ENCODE assay signal across 1 cellular context in the genomic region with DNA sequence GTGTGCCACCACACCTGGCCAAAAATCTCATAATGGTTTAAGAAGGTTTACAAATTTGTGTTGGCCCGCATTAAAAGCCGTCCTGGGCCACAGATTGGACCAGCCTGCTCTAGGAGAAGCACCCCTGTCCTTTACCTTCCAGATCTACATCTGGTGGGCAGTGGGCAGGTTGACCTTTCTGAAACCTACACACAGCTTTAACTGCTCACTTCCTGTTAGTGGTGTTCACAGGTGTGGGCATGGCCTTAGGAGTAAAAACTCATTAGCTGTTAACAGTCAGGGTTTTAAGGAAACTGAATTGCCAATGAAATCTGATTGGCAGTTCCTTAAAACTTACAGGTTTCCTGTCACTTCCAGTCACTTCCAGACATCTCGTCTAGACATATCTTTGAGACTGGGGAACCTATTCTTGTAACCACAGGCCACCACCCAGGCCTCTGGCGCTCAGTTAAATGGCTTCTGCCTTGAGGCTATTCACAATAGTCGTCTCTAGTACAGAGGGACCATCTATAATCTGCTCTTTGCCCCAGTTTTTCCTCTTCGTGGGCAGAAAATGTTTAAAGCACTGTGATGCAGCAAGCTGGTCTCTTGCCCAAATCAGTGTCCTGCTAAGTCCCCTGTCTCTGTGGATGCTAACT.
TF ChIP-seq lines count a peak whose summit lies in the region.

No MANE protein-coding gene starts in this region.

TF ChIP-seq in GM12878, 131 proteins besides CTCF, POLR2A, EP300 and RAD21:
- TF ChIP-seq PAX8 (IDR thresholded peaks at IDR 0.05): no peak
- TF ChIP-seq, protein P1, sequence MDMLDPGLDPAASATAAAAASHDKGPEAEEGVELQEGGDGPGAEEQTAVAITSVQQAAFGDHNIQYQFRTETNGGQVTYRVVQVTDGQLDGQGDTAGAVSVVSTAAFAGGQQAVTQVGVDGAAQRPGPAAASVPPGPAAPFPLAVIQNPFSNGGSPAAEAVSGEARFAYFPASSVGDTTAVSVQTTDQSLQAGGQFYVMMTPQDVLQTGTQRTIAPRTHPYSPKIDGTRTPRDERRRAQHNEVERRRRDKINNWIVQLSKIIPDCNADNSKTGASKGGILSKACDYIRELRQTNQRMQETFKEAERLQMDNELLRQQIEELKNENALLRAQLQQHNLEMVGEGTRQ (IDR thresholded peaks at IDR 0.05; ENCODE audit: borderline replicate concordance, low read depth, low read length): no peak
- no peak for TF ChIP-seq TAF1 (IDR thresholded peaks at IDR 0.05; ENCODE audit: borderline replicate concordance, low read depth, low read length)
- TF ChIP-seq, protein P2, sequence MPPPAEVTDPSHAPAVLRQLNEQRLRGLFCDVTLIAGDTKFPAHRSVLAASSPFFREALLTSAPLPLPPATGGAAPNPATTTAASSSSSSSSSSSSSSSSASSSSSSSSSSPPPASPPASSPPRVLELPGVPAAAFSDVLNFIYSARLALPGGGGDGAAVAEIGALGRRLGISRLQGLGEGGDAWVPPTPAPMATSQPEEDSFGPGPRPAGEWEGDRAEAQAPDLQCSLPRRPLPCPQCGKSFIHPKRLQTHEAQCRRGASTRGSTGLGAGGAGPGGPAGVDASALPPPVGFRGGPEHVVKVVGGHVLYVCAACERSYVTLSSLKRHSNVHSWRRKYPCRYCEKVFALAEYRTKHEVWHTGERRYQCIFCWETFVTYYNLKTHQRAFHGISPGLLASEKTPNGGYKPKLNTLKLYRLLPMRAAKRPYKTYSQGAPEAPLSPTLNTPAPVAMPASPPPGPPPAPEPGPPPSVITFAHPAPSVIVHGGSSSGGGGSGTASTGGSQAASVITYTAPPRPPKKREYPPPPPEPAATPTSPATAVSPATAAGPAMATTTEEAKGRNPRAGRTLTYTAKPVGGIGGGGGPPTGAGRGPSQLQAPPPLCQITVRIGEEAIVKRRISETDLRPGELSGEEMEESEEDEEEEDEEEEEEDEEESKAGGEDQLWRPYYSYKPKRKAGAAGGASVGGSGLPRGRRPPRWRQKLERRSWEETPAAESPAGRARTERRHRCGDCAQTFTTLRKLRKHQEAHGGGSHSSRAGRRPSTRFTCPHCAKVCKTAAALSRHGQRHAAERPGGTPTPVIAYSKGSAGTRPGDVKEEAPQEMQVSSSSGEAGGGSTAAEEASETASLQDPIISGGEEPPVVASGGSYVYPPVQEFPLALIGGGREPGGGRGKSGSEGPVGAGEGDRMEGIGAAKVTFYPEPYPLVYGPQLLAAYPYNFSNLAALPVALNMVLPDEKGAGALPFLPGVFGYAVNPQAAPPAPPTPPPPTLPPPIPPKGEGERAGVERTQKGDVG (CRISPR knock-in tag; IDR thresholded peaks at IDR 0.05): no peak
- no peak for TF ChIP-seq DPF2 (IDR thresholded peaks at IDR 0.05)
- TF ChIP-seq CEBPB (IDR thresholded peaks at IDR 0.05; ENCODE audit: borderline replicate concordance in 1 of 2, low read depth in 2 of 2, low read length in 2 of 2): no peak
- TF ChIP-seq, protein P3, sequence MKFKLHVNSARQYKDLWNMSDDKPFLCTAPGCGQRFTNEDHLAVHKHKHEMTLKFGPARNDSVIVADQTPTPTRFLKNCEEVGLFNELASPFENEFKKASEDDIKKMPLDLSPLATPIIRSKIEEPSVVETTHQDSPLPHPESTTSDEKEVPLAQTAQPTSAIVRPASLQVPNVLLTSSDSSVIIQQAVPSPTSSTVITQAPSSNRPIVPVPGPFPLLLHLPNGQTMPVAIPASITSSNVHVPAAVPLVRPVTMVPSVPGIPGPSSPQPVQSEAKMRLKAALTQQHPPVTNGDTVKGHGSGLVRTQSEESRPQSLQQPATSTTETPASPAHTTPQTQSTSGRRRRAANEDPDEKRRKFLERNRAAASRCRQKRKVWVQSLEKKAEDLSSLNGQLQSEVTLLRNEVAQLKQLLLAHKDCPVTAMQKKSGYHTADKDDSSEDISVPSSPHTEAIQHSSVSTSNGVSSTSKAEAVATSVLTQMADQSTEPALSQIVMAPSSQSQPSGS (IDR thresholded peaks at IDR 0.05; ENCODE audit: low read length): no peak
- no peak for TF ChIP-seq NFIC (IDR thresholded peaks at IDR 0.05; ENCODE audit: low read depth, low read length)
- TF ChIP-seq SPI1 (IDR thresholded peaks at IDR 0.05; ENCODE audit: borderline replicate concordance, insufficient read depth, low read depth, low read length): peak; percentile 52; the same call in 1 of the 2 replicates
- no peak for TF ChIP-seq ESRRA (IDR thresholded peaks at IDR 0.05; ENCODE audit: low read length)
- TF ChIP-seq SUZ12 (IDR thresholded peaks at IDR 0.05; ENCODE audit: unreplicated experiment): no peak
- TF ChIP-seq NR2F1 (conservative IDR thresholded peaks at IDR 0.05): 0 out of 2 replicates have a peak, but pooled peaks have one; percentile 11
- no peak for TF ChIP-seq NBN (IDR thresholded peaks at IDR 0.05)
TF ChIP-seq in GM12878: peak in this region for 2.
